In the genomic region with DNA sequence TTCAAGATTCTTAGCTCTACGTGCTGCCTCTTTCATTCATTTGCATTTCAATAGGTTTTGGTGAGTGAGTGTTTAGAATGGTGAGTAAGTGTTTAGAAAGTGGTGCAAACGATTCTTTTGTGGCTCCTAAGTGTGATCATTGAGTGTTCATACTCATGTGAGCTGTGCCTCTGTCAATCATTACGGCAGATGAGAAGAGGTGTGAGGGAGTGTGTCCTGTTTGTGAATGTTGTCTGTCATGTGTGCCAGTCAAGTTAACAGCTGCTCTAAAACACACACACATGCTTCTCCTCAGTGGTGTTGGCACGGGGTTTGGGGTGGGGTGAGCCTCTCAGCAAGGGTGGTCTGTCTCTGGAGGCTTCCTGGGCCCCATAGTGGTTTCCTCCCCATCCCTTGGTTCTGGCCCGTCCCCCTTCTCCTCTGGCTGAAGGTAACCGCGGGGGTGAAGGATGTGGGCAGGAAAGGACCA, we compare ENCODE assay signal across 1 cellular context.
TF ChIP-seq lines count a peak whose summit lies in the region.

No MANE protein-coding gene starts in this region.

TF ChIP-seq in GM12878, 131 proteins besides CTCF, POLR2A, EP300 and RAD21:
- TF ChIP-seq HCFC1 (IDR thresholded peaks at IDR 0.05; ENCODE audit: low read length) (no peak), BACH1 (IDR thresholded peaks at IDR 0.05; ENCODE audit: borderline replicate concordance) (peak; percentile 24; the same call in 1 of the 2 replicates), BHLHE40 (IDR thresholded peaks at IDR 0.05; ENCODE audit: borderline replicate concordance in 1 of 2, low read depth in 2 of 2, low read length in 1 of 2) (peak; percentile 74 to 81; a peak in 3 of 4 replicates), MTA3 (IDR thresholded peaks at IDR 0.05; ENCODE audit: borderline replicate concordance, low read length) (no peak), JUND (IDR thresholded peaks at IDR 0.05; ENCODE audit: low read depth, low read length) (no peak), ATF7 (IDR thresholded peaks at IDR 0.05; ENCODE audit: low read depth) (0 out of 2 replicates have a peak, but pooled peaks have one; percentile 17)
- TF ChIP-seq, protein P1, sequence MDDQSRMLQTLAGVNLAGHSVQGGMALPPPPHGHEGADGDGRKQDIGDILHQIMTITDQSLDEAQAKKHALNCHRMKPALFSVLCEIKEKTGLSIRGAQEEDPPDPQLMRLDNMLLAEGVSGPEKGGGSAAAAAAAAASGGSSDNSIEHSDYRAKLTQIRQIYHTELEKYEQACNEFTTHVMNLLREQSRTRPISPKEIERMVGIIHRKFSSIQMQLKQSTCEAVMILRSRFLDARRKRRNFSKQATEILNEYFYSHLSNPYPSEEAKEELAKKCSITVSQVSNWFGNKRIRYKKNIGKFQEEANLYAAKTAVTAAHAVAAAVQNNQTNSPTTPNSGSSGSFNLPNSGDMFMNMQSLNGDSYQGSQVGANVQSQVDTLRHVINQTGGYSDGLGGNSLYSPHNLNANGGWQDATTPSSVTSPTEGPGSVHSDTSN (IDR thresholded peaks at IDR 0.05; ENCODE audit: insufficient replicate concordance, low read depth, low read length) = peak; percentile 70
- TF ChIP-seq, protein P2, sequence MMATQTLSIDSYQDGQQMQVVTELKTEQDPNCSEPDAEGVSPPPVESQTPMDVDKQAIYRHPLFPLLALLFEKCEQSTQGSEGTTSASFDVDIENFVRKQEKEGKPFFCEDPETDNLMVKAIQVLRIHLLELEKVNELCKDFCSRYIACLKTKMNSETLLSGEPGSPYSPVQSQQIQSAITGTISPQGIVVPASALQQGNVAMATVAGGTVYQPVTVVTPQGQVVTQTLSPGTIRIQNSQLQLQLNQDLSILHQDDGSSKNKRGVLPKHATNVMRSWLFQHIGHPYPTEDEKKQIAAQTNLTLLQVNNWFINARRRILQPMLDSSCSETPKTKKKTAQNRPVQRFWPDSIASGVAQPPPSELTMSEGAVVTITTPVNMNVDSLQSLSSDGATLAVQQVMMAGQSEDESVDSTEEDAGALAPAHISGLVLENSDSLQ (IDR thresholded peaks at IDR 0.05) = peak; percentile 95
- TF ChIP-seq, protein P3, sequence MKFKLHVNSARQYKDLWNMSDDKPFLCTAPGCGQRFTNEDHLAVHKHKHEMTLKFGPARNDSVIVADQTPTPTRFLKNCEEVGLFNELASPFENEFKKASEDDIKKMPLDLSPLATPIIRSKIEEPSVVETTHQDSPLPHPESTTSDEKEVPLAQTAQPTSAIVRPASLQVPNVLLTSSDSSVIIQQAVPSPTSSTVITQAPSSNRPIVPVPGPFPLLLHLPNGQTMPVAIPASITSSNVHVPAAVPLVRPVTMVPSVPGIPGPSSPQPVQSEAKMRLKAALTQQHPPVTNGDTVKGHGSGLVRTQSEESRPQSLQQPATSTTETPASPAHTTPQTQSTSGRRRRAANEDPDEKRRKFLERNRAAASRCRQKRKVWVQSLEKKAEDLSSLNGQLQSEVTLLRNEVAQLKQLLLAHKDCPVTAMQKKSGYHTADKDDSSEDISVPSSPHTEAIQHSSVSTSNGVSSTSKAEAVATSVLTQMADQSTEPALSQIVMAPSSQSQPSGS (IDR thresholded peaks at IDR 0.05; ENCODE audit: low read length) = no peak
